19 cellular contexts compared by ENCODE assay signal in genomic region chr1:182056596-182057366, GRCh38. TPM values are rescaled to one million over a fixed set of nuclear protein-coding genes. Genes with fewer than 3 reads are reported as not detected.
DNase-seq lines count a peak whose midpoint lies in the region; ATAC-seq, FAIRE-seq and TF ChIP-seq lines count a peak whose summit lies in the region.
"Had no signal": no experiment of that assay in that cellular context is flagged by ENCODE, and none has a peak within 500 bp of the region (broad histone marks: within the 10 kb centered on the region; RNA-seq: fewer than 3 reads in every experiment).

No MANE protein-coding gene starts in this region.

- in situ Hi-C loops in GM12878 (cut with MboI), result no loop called here

- H3K27ac ChIP-seq in GM12878 (ENCODE audit: control insufficient read depth, insufficient read depth), result no peak overlapping the region
- H3K27ac ChIP-seq in kidney (ENCODE audit: low read depth in 2 of 2, low read length in 2 of 2), result no peak overlapping the region
- H3K27ac ChIP-seq in mesendoderm (ENCODE audit: low read depth, low read length), result no peak overlapping the region
- H3K27ac ChIP-seq: brain microvascular endothelial cell, hepatocyte, neutrophil, thyroid gland had no signal

- H3K4me1 ChIP-seq in GM12878 (ENCODE audit: control insufficient read depth, insufficient read depth, low read length), result no peaks in the 10 kb centered on the region
- no peaks in the 10 kb centered on the region for H3K4me1 ChIP-seq in kidney (ENCODE audit: control insufficient read depth in 1 of 2, insufficient read depth in 1 of 2, low read depth in 1 of 2, low read length in 2 of 2)
- no peaks in the 10 kb centered on the region for H3K4me1 ChIP-seq in mesendoderm (ENCODE audit: control insufficient read depth, low read depth, low read length)
- H3K4me1 ChIP-seq: thyroid gland had no signal

- no peak for TF ChIP-seq RAD21 in GM12878 (IDR thresholded peaks at IDR 0.05; ENCODE audit: insufficient read depth, low read depth, low read length)

- no peak overlapping the region for H3K23ac ChIP-seq in mesendoderm (ENCODE audit: low read length)

- SMC1A ChIA-PET in GM12878 (lab: Charles Lee; ENCODE audit: uncharacterized antibody, unreplicated experiment), result no interaction called here

- no peak overlapping the region for H2BK5ac ChIP-seq in mesendoderm (ENCODE audit: low read length)

- H3K9me3 ChIP-seq in GM12878 (replicated peaks; ENCODE audit: control insufficient read depth, insufficient read depth, low read length) (no peaks in the 10 kb centered on the region), kidney (ENCODE audit: control insufficient read depth in 1 of 2, low read length in 2 of 2) (no peaks in the 10 kb centered on the region)
- H3K9me3 ChIP-seq: neutrophil, thyroid gland had no signal

- no peak overlapping the region for H3K4ac ChIP-seq in mesendoderm (ENCODE audit: low read depth, low read length)

- ATAC-seq in GM12878, result no peak
- ATAC-seq in HG03039 (IDR thresholded peaks at IDR 0.05; ENCODE audit: unreplicated experiment), result no peak

- H3K4me3 ChIP-seq in GM12878 (no peak overlapping the region), kidney (ENCODE audit: low read length in 2 of 2) (no peak overlapping the region), mesendoderm (ENCODE audit: low read length) (no peak overlapping the region)
- H3K4me3 ChIP-seq: hepatocyte, thyroid gland had no signal

- DNase-seq in stimulated activated CD4-positive, alpha-beta T cell treated with anti-CD3 and anti-CD28 coated beads, Interleukin-15, amount 100 ng/mL, for 24 hours, result peak; percentile 10
- DNase-seq in stimulated activated CD4-positive, alpha-beta T cell treated with anti-CD3 and anti-CD28 coated beads, Interleukin-4, amount 100 ng/mL, for 24 hours, result no peak
- DNase-seq in GM12878 (ENCODE audit: low read depth, low spot score) (no peak), kidney (peak; percentile 70), mesendoderm (no peak), GM12892 (ENCODE audit: insufficient read length) (no peak)
- DNase-seq: activated T-cell treated with anti-CD3 and anti-CD28 coated beads, Interleukin-2, amount 50 U/mL, for 1 hour; brain microvascular endothelial cell; CD8-positive, alpha-beta memory T cell; DMS79; NCI-H1092; NCI-H2029; NCI-H510A treated with DMSO at 0.1 percent for 48 hours; thyroid gland had no signal

- no peak overlapping the region for H4K5ac ChIP-seq in mesendoderm (ENCODE audit: low read length)

- H4K20me1 ChIP-seq in GM12878 (ENCODE audit: control insufficient read depth, insufficient read depth), result no peaks in the 10 kb centered on the region; the same call in 1 of the 2 replicates

- intact Hi-C loops in GM12878 (cut with micrococcal nuclease; ENCODE audit: unreplicated experiment), result loop anchor here (10.0 kb wide), 1 partner anchor 862 kb away; no protein-coding TSS in a partner anchor
- intact Hi-C loops in kidney (cut with DNase I), result no loop called here

- H3K9ac ChIP-seq in GM12878 (ENCODE audit: control insufficient read depth, insufficient read depth, low read length) (no peak overlapping the region), kidney (ENCODE audit: low read length in 2 of 2) (no peak overlapping the region), mesendoderm (ENCODE audit: low read length) (no peak overlapping the region)

- TF ChIP-seq POLR2A in GM12878 (IDR thresholded peaks at IDR 0.05; ENCODE audit: low read depth, low read length), result no peak
- TF ChIP-seq POLR2A in GM12892 (IDR thresholded peaks at IDR 0.05; ENCODE audit: low read depth, low read length), result no peak

- H4K8ac ChIP-seq in mesendoderm (ENCODE audit: low read depth, low read length), result no peak overlapping the region

- CTCF ChIA-PET in GM12878 (lab: Yijun Ruan, JAX), result no interaction called here

- H3K79me2 ChIP-seq in GM12878 (ENCODE audit: control insufficient read depth, insufficient read depth, low read length), result no peaks in the 10 kb centered on the region
- H3K79me2 ChIP-seq in mesendoderm (ENCODE audit: control insufficient read depth, insufficient read depth, low read length), result no peaks in the 10 kb centered on the region
- H3K79me2 ChIP-seq: hepatocyte had no signal

- FAIRE-seq in GM12878 (lab: Jason Lieb, UNC) (no peak), kidney (lab: Jason Lieb, UNC) (no peak), GM12892 (lab: Jason Lieb, UNC) (no peak)
- FAIRE-seq: endothelial cell of umbilical vein, TTC549 had no signal

- no peak overlapping the region for H2BK120ac ChIP-seq in mesendoderm (ENCODE audit: low read depth, low read length)

- POLR2A ChIA-PET in GM12878 (lab: Charles Lee), result no interaction called here

- H3K18ac ChIP-seq in mesendoderm (ENCODE audit: low read length), result no peak overlapping the region

- H2BK15ac ChIP-seq in mesendoderm (replicated peaks; ENCODE audit: low read depth), result no peak overlapping the region

- H3K36me3 ChIP-seq in GM12878 (ENCODE audit: control insufficient read depth in 2 of 2, insufficient read depth in 2 of 2, low read length in 1 of 2) (no peaks in the 10 kb centered on the region), kidney (ENCODE audit: control insufficient read depth in 1 of 2, insufficient read depth in 2 of 2, low read length in 2 of 2) (no peaks in the 10 kb centered on the region), mesendoderm (ENCODE audit: control insufficient read depth, insufficient read depth, low read length) (no peaks in the 10 kb centered on the region)
- H3K36me3 ChIP-seq: brain microvascular endothelial cell, neutrophil, thyroid gland had no signal

- H2AFZ ChIP-seq in GM12878 (ENCODE audit: control insufficient read depth, low read depth, low read length), result no peak overlapping the region
- H2AFZ ChIP-seq: hepatocyte had no signal

- no peaks in the 10 kb centered on the region for H3K79me1 ChIP-seq in mesendoderm (ENCODE audit: low read length)

- H3K56ac ChIP-seq in mesendoderm (ENCODE audit: low read length), result no peak overlapping the region

- no peak for TF ChIP-seq CTCF in GM12878 (IDR thresholded peaks at IDR 0.05 in 2 of 3, conservative IDR thresholded peaks at IDR 0.05 in 1 of 3; ENCODE audit: control insufficient read depth in 2 of 3, extremely low read depth in 1 of 3, insufficient read depth in 1 of 3, low read depth in 3 of 3, low read length in 3 of 3)
- no peak for TF ChIP-seq CTCF in kidney (IDR thresholded peaks at IDR 0.05; ENCODE audit: borderline replicate concordance, extremely low read depth, insufficient read depth)

- no peak for TF ChIP-seq EP300 in GM12878 (IDR thresholded peaks at IDR 0.05; ENCODE audit: borderline replicate concordance in 1 of 2, control insufficient read depth in 1 of 2, low read depth in 2 of 2, low read length in 2 of 2)

- 64% methylated on average over 67 of the region's 80 CpGs for WGBS in GM12878 (ENCODE audit: insufficient coverage, insufficient replicate concordance, low lambda C conversion rate, missing lambda C conversion rate)
- no CpG with 5 or more reads among the region's 80 CpGs for WGBS in mesendoderm (ENCODE audit: extremely low coverage, insufficient coverage, low lambda C conversion rate)

- RAD21 ChIA-PET in GM12878 (lab: Charles Lee; ENCODE audit: unreplicated experiment), result no interaction called here

- no peak overlapping the region for H2AK5ac ChIP-seq in mesendoderm (ENCODE audit: low read length)

- H3K4me2 ChIP-seq in GM12878 (ENCODE audit: control insufficient read depth, insufficient read depth), result 0 out of 2 replicates have a peak overlapping the region, but pooled peaks have one; percentile 2
- no peak overlapping the region for H3K4me2 ChIP-seq in mesendoderm (ENCODE audit: low read length)
- H3K4me2 ChIP-seq: hepatocyte had no signal

- BruUV-seq in GM12878 (replicated peaks; lab: Mats Ljungman, UMichigan), result no TSS peak

- H3K27me3 ChIP-seq in GM12878 (replicated peaks in 1 of 2; ENCODE audit: control insufficient read depth in 2 of 2, insufficient read depth in 2 of 2, low read length in 1 of 2), result peaks cover 3 to 7% of the 10 kb centered on the region in 2 experiments; a peak in 3 of 4 replicates
- H3K27me3 ChIP-seq in mesendoderm (ENCODE audit: insufficient read depth, low read length, poor library complexity), result no peaks in the 10 kb centered on the region
- H3K27me3 ChIP-seq: brain microvascular endothelial cell, hepatocyte, thyroid gland had no signal

TF ChIP-seq in GM12878, 131 proteins besides CTCF, POLR2A, EP300 and RAD21 (continues in another document):
- TF ChIP-seq PAX5 (IDR thresholded peaks at IDR 0.05; ENCODE audit: borderline replicate concordance, low read depth, low read length), result no peak

RNA-seq across cellular contexts. Expression of gene ZNF648, which starts 4.7 kb away (rescaled TPM):
- total RNA-seq in GM12878 (2013; cell fraction: nucleolus; rRNA removed), result 0.15 TPM in 1 of 2 replicates, not detected in the other
- total RNA-seq in GM12878 (2014; rRNA removed) (not detected in 2 replicates), GM12878 (2014; rRNA removed; fragmentation: Illumina TruSeq; extraction: Trizol) (not detected in 2 replicates), GM12878 (2021) (not detected in 2 replicates), kidney (not detected)
- polyA plus RNA-seq in GM12878 (2011; ENCODE audit: low read depth), result not detected
- polyA plus RNA-seq in GM12878 (2011; rRNA removed) (0.05 and 0.07 TPM in 2 replicates), GM12878 (2014; fragmentation: Illumina TruSeq; extraction: Trizol) (not detected in 2 replicates), GM12878 (2014; fragmentation: Nextera tagmentation; extraction: Ambion mirVana) (not detected), GM12878 (2014; rRNA removed) (not detected in 2 replicates), GM12878 (2016; fragmentation: Nextera tagmentation; extraction: Ambion mirVana) (not detected), kidney (ENCODE audit: insufficient read depth, low read depth, low replicate concordance) (not detected)
- polyA plus RNA-seq in GM12878 (2011; cell fraction: cytosol; rRNA removed), result 0.03 and 0.05 TPM in 2 replicates
- 0.15 and 0.39 TPM in 2 replicates for polyA plus RNA-seq in GM12878 (2011; cell fraction: nucleus; rRNA removed)
- polyA plus RNA-seq in GM12878 (2012), result not detected in 2 replicates
- 0.05 and 0.15 TPM in 2 replicates for polyA minus RNA-seq in GM12878 (2011; rRNA and poly(A)+ RNA removed)
- not detected in 2 replicates for polyA minus RNA-seq in GM12878 (2011; cell fraction: cytosol; rRNA and poly(A)+ RNA removed)
- polyA minus RNA-seq in GM12878 (2011; cell fraction: nucleus; rRNA and poly(A)+ RNA removed), result 0.19 and 0.36 TPM in 2 replicates
- 0.28 TPM for polyA plus RNA-seq in mesendoderm (2013, experiment 1 of 2)
- 0.27 TPM for polyA plus RNA-seq in mesendoderm (2013, experiment 2 of 2)
- not detected for polyA plus RNA-seq in GM12892 (2012; ENCODE audit: missing spikeins)
- total RNA-seq: CD8-positive, alpha-beta memory T cell; endothelial cell of umbilical vein had no signal
- polyA plus RNA-seq: CD8-positive, alpha-beta memory T cell; endothelial cell of umbilical vein; hepatocyte had no signal

Comparison
In these comparisons a context has a peak if more than half of its experiments do, and no peak if none do; other contexts are left out.
1. DNase-seq: peak in stimulated activated CD4-positive, alpha-beta T cell treated with anti-CD3 and anti-CD28 coated beads, Interleukin-15, amount 100 ng/mL, for 24 hours (single experiment) and kidney (single experiment); none in stimulated activated CD4-positive, alpha-beta T cell treated with anti-CD3 and anti-CD28 coated beads, Interleukin-4, amount 100 ng/mL, for 24 hours (single experiment), GM12878 (single experiment), mesendoderm (single experiment) and GM12892 (single experiment).